14 cellular contexts compared by ENCODE assay signal in the genomic region with DNA sequence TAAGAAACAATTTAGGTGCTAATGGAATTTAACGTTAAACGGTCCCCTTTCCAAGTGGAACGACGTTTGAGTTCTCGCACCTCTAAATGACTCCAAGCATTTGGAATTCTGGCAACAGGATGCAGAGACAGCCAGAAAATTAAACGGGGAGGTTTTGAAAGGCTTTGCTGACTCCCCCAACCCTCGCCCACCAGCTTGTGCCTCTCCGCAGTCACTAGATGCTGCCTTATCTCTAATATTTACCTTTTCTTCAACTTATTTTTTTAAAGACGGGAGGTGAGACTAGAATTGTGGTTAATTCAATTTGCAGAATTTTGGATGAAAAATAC. TPM values are rescaled to one million over a fixed set of nuclear protein-coding genes. Genes with fewer than 3 reads are reported as not detected.
A peak's percentile ranks its signal among the peaks of the same experiment; 100 is the strongest.
DNase-seq lines count a peak whose midpoint lies in the region; ATAC-seq and TF ChIP-seq lines count a peak whose summit lies in the region.
"Had no signal": no experiment of that assay in that cellular context is flagged by ENCODE, and none has a peak within 500 bp of the region (broad histone marks: within the 10 kb centered on the region; RNA-seq: fewer than 3 reads in every experiment).

No MANE protein-coding gene starts in this region.

- no peak for ATAC-seq in activated naive CD4-positive, alpha-beta T cell treated with anti-CD3 and anti-CD28 coated beads, Interleukin-2, amount 50 U/mL, for 72 hours
- ATAC-seq in T-cell (replicated peaks in 1 of 4) = no peak
- no peak for ATAC-seq in stimulated activated memory B cell treated with anti-CD40 and anti-IgM and Interleukin-4, amounts not matched to agents 10 μg/mL and 1 μg/mL and 100 μg/mL, for 72 hours
- ATAC-seq in GM21737 (IDR thresholded peaks at IDR 0.05; ENCODE audit: unreplicated experiment) = no peak

- DNase-seq in activated naive CD4-positive, alpha-beta T cell treated with anti-CD3 and anti-CD28 coated beads, Interleukin-2, amount 50 U/mL, for 72 hours (ENCODE audit: low spot score in 2 of 2) = no peak
- DNase-seq in T-cell = no peak
- no peak for DNase-seq in glutamatergic neuron
- no peak for DNase-seq in GOT3 (lab: John Stamatoyannopoulos, UW)
- DNase-seq in RWPE1 (ENCODE audit: low spot score) = no peak
- DNase-seq: BE2C, hippocampal formation, NCI-H1436 treated with DMSO at 0.1 percent for 48 hours, stomach had no signal

- peaks cover 35% of the 10 kb centered on the region for H3K27me3 Mint-ChIP-seq in activated naive CD4-positive, alpha-beta T cell treated with anti-CD3 and anti-CD28 coated beads, Interleukin-2, amount 50 U/mL, for 24 hours
- H3K27me3 Mint-ChIP-seq in T-cell (peaks cover 37 to 60% of the 10 kb centered on the region in 2 donors), glutamatergic neuron (ENCODE audit: unreplicated experiment) (peaks cover 41% of the 10 kb centered on the region)
- peaks cover 55% of the 10 kb centered on the region for H3K27me3 Mint-ChIP-seq in stimulated activated memory B cell treated with anti-CD40 and anti-IgM and Interleukin-4, amounts not matched to agents 10 μg/mL and 1 μg/mL and 100 μg/mL, for 72 hours

- TF ChIP-seq CTCF in glutamatergic neuron (IDR thresholded peaks at IDR 0.05; ENCODE audit: partially characterized antibody, unreplicated experiment) (no peak), RWPE1 (conservative IDR thresholded peaks at IDR 0.05; ENCODE audit: low read depth) (no peak)

- CTCF ChIA-PET in T-cell (lab: Charles Lee) = interaction anchor here in 1 of 2 donors (1.4 kb wide), 1 partner anchor 10 kb away, joined by 4 read pairs; no protein-coding TSS in a partner anchor
- CTCF ChIA-PET in RWPE1 (lab: Yijun Ruan, JAX) = interaction anchor here (0.6 kb wide), 1 partner anchor 124 kb away, joined by 3 read pairs; no protein-coding TSS in a partner anchor

- H3K4me3 Mint-ChIP-seq in activated naive CD4-positive, alpha-beta T cell treated with anti-CD3 and anti-CD28 coated beads, Interleukin-2, amount 50 U/mL, for 24 hours = no peak overlapping the region
- peak overlapping the region in 2 of 3 donors; percentile 22 to 44 for H3K4me3 Mint-ChIP-seq in T-cell
- H3K4me3 Mint-ChIP-seq in glutamatergic neuron (ENCODE audit: unreplicated experiment) = peak overlapping the region; percentile 93
- H3K4me3 Mint-ChIP-seq in stimulated activated memory B cell treated with anti-CD40 and anti-IgM and Interleukin-4, amounts not matched to agents 10 μg/mL and 1 μg/mL and 100 μg/mL, for 72 hours = peak overlapping the region; percentile 23

- H3K27ac ChIP-seq in RWPE1 = no peak overlapping the region
- H3K27ac ChIP-seq: neutrophil, stomach, VCaP had no signal

- POLR2A ChIA-PET in T-cell (lab: Charles Lee) (no interaction called here), RWPE1 (lab: Yijun Ruan, JAX; ENCODE audit: low non-redundant PET) (no interaction called here)

- peaks cover 14% of the 10 kb centered on the region for H3K4me1 Mint-ChIP-seq in activated naive CD4-positive, alpha-beta T cell treated with anti-CD3 and anti-CD28 coated beads, Interleukin-2, amount 50 U/mL, for 24 hours
- H3K4me1 Mint-ChIP-seq in T-cell (peaks cover 10 to 26% (median 15%) of the 10 kb centered on the region in 3 donors), glutamatergic neuron (ENCODE audit: low read depth, unreplicated experiment) (peaks cover 18% of the 10 kb centered on the region)
- H3K4me1 Mint-ChIP-seq in stimulated activated memory B cell treated with anti-CD40 and anti-IgM and Interleukin-4, amounts not matched to agents 10 μg/mL and 1 μg/mL and 100 μg/mL, for 72 hours = no peaks in the 10 kb centered on the region

- H3K27ac Mint-ChIP-seq in activated naive CD4-positive, alpha-beta T cell treated with anti-CD3 and anti-CD28 coated beads, Interleukin-2, amount 50 U/mL, for 24 hours = peak overlapping the region; percentile 94
- H3K27ac Mint-ChIP-seq in activated naive CD4-positive, alpha-beta T cell treated with anti-CD3 and anti-CD28 coated beads, Interleukin-2, amount 50 U/mL, for 72 hours = peak overlapping the region in 1 of 2 donors; percentile 97
- H3K27ac Mint-ChIP-seq in T-cell (peak overlapping the region; percentile 62 to 67), glutamatergic neuron (ENCODE audit: unreplicated experiment) (no peak overlapping the region)
- H3K27ac Mint-ChIP-seq in stimulated activated memory B cell treated with anti-CD40 and anti-IgM and Interleukin-4, amounts not matched to agents 10 μg/mL and 1 μg/mL and 100 μg/mL, for 72 hours = no peak overlapping the region

- peaks cover 9% of the 10 kb centered on the region for H3K36me3 Mint-ChIP-seq in activated naive CD4-positive, alpha-beta T cell treated with anti-CD3 and anti-CD28 coated beads, Interleukin-2, amount 50 U/mL, for 24 hours
- H3K36me3 Mint-ChIP-seq in activated naive CD4-positive, alpha-beta T cell treated with anti-CD3 and anti-CD28 coated beads, Interleukin-2, amount 50 U/mL, for 72 hours = peaks cover 6 to 23% of the 10 kb centered on the region in 2 donors
- peaks cover 5% of the 10 kb centered on the region for H3K36me3 Mint-ChIP-seq in T-cell
- H3K36me3 Mint-ChIP-seq in glutamatergic neuron (ENCODE audit: unreplicated experiment) = no peaks in the 10 kb centered on the region
- H3K36me3 Mint-ChIP-seq in stimulated activated memory B cell treated with anti-CD40 and anti-IgM and Interleukin-4, amounts not matched to agents 10 μg/mL and 1 μg/mL and 100 μg/mL, for 72 hours = no peaks in the 10 kb centered on the region

- peaks cover 8% of the 10 kb centered on the region for H3K9me3 Mint-ChIP-seq in activated naive CD4-positive, alpha-beta T cell treated with anti-CD3 and anti-CD28 coated beads, Interleukin-2, amount 50 U/mL, for 24 hours
- no peaks in the 10 kb centered on the region for H3K9me3 Mint-ChIP-seq in activated naive CD4-positive, alpha-beta T cell treated with anti-CD3 and anti-CD28 coated beads, Interleukin-2, amount 50 U/mL, for 72 hours
- H3K9me3 Mint-ChIP-seq in T-cell (peaks cover 0 to 4% (median 4%) of the 10 kb centered on the region in 3 donors), glutamatergic neuron (ENCODE audit: unreplicated experiment) (peaks cover 17% of the 10 kb centered on the region)
- no peaks in the 10 kb centered on the region for H3K9me3 Mint-ChIP-seq in stimulated activated memory B cell treated with anti-CD40 and anti-IgM and Interleukin-4, amounts not matched to agents 10 μg/mL and 1 μg/mL and 100 μg/mL, for 72 hours

RNA-seq across cellular contexts. Expression of a gene that starts 2.5 kb away (rescaled TPM):
- under 1 TPM in 1 of 2 donors, not detected in 1; 0.10 TPM for total RNA-seq in activated naive CD4-positive, alpha-beta T cell treated with anti-CD3 and anti-CD28 coated beads, Interleukin-2, amount 50 U/mL, for 72 hours
- total RNA-seq in T-cell (under 1 TPM in 3 of 5 donors, not detected in 2; 0.10 to 0.88 (median 0.85) TPM), glutamatergic neuron (ENCODE audit: unreplicated experiment) (21.9 TPM)
- total RNA-seq: stomach had no signal

RNA-seq across cellular contexts. Expression of a gene that starts 12.5 kb away (rescaled TPM):
- not detected for total RNA-seq in activated naive CD4-positive, alpha-beta T cell treated with anti-CD3 and anti-CD28 coated beads, Interleukin-2, amount 50 U/mL, for 72 hours
- under 1 TPM in 3 of 5 donors, not detected in 2; 0.07 to 0.09 (median 0.09) TPM for total RNA-seq in T-cell
- total RNA-seq in glutamatergic neuron (ENCODE audit: unreplicated experiment) = 0.47 TPM
- total RNA-seq: stomach had no signal

Comparison
In these comparisons a context has a peak if more than half of its experiments do, and no peak if none do; other contexts are left out.
1. H3K27ac Mint-ChIP-seq: peak in activated naive CD4-positive, alpha-beta T cell treated with anti-CD3 and anti-CD28 coated beads, Interleukin-2, amount 50 U/mL, for 24 hours (single experiment) and T-cell (2 of 2); none in glutamatergic neuron (single experiment) and stimulated activated memory B cell treated with anti-CD40 and anti-IgM and Interleukin-4, amounts not matched to agents 10 μg/mL and 1 μg/mL and 100 μg/mL, for 72 hours (single experiment).
2. RNA of a gene that starts 2.5 kb away (total RNA-seq): 21.9 TPM in glutamatergic neuron (single experiment); 0.10 to 0.88 TPM in T-cell and 0.10 TPM in activated naive CD4-positive, alpha-beta T cell treated with anti-CD3 and anti-CD28 coated beads, Interleukin-2, amount 50 U/mL, for 72 hours; every median in the first group is over 10 times any median in the second.